ENCODE assay signal across 8 cellular contexts in the genomic region with DNA sequence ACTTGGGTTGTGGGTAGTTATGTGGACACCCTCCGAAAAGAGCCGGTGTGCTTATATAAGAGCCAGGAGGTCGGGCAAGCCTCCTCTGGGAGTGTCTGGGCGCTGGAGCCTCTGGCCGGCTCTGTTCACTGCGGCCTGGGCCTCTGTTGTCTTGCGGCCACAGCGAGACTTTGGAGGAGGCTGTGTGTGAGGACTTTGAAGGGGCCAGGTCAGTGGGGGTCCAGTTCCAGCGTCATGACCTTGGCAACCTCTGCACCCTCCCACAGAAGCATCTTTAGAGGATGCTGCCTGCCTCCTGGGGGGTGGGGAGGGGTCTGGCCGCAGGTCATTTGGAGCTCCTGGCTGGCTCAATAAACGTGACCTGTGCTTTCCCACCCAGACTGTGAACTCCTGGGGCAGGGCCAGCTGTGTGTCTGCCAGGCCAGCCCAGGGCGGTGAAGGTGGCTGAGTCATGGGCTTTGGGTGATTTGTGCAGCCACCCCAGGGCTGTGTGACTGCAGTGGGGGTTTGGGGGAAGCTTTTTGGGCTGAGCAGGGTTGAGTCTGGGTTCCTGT. TPM values are rescaled to one million over a fixed set of nuclear protein-coding genes. Genes with fewer than 3 reads are reported as not detected.
DNase-seq lines count a peak whose midpoint lies in the region; ATAC-seq and TF ChIP-seq lines count a peak whose summit lies in the region.

No MANE protein-coding gene starts in this region.

- POLR2A ChIA-PET in activated CD8-positive, alpha-beta T cell treated with anti-CD3 and anti-CD28 coated beads, Interleukin-2, amount 10 ng/mL, durations not matched to agents 7 days and 5 days (lab: Charles Lee): interaction anchor here (0.6 to 2.1 kb wide), 4 partner anchors 15 to 356 kb away, joined by 3 to 7 read pairs (median 4); partner anchors contain the start of genes ARFRP1, OPRL1, PRPF6 and RGS19

- no peak for DNase-seq in activated T-cell treated with anti-CD3 and anti-CD28 coated beads, Interleukin-2, amount 50 U/mL, for 4 hours
- no peak for DNase-seq in activated T-cell treated with anti-CD3 and anti-CD28 coated beads, Interleukin-2, amount 50 U/mL, for 1 hour
- no peak for DNase-seq in activated CD8-positive, alpha-beta T cell treated with anti-CD3 and anti-CD28 coated beads, Interleukin-2, amount 10 ng/mL, durations not matched to agents 7 days and 5 days
- DNase-seq in immature natural killer cell: no peak
- DNase-seq in tibial artery: peak in 1 of 2 donors; percentile 80
- no peak for DNase-seq in NCI-H2196 (lab: John Stamatoyannopoulos, UW; ENCODE audit: unreplicated experiment)
- no peak for DNase-seq in KG1 (lab: John Stamatoyannopoulos, UW)

- peak overlapping the region; percentile 86 for H3K27ac Mint-ChIP-seq in activated CD8-positive, alpha-beta T cell treated with anti-CD3 and anti-CD28 coated beads, Interleukin-2, amount 10 ng/mL, durations not matched to agents 7 days and 5 days
- peak overlapping the region in 3 of 6 donors; percentile 62 to 84 (median 84) for H3K27ac Mint-ChIP-seq in immature natural killer cell

- peak overlapping the region; percentile 85 for H3K4me3 Mint-ChIP-seq in activated T-cell treated with anti-CD3 and anti-CD28 coated beads, Interleukin-2, amount 50 U/mL, for 4 hours
- peak overlapping the region; percentile 85 for H3K4me3 Mint-ChIP-seq in activated CD8-positive, alpha-beta T cell treated with anti-CD3 and anti-CD28 coated beads, Interleukin-2, amount 10 ng/mL, durations not matched to agents 7 days and 5 days
- H3K4me3 Mint-ChIP-seq in immature natural killer cell: peak overlapping the region; percentile 76 to 80 (median 79)

- H3K9me3 Mint-ChIP-seq in activated T-cell treated with anti-CD3 and anti-CD28 coated beads, Interleukin-2, amount 50 U/mL, for 4 hours: no peaks in the 10 kb centered on the region
- no peaks in the 10 kb centered on the region for H3K9me3 Mint-ChIP-seq in activated CD8-positive, alpha-beta T cell treated with anti-CD3 and anti-CD28 coated beads, Interleukin-2, amount 10 ng/mL, durations not matched to agents 7 days and 5 days (ENCODE audit: insufficient read depth)
- no peaks in the 10 kb centered on the region for H3K9me3 Mint-ChIP-seq in immature natural killer cell

- H3K36me3 Mint-ChIP-seq in activated T-cell treated with anti-CD3 and anti-CD28 coated beads, Interleukin-2, amount 50 U/mL, for 4 hours (ENCODE audit: insufficient read depth): no peaks in the 10 kb centered on the region
- no peaks in the 10 kb centered on the region for H3K36me3 Mint-ChIP-seq in activated CD8-positive, alpha-beta T cell treated with anti-CD3 and anti-CD28 coated beads, Interleukin-2, amount 10 ng/mL, durations not matched to agents 7 days and 5 days (ENCODE audit: low read depth)
- H3K36me3 Mint-ChIP-seq in immature natural killer cell: no peaks in the 10 kb centered on the region

- H3K27ac ChIP-seq in tibial artery: peak overlapping the region; percentile 87 to 89

- H3K4me1 ChIP-seq in tibial artery: peaks cover 0 to 32% (median 23%) of the 10 kb centered on the region in 4 donors

- peaks cover 42% of the 10 kb centered on the region for H3K4me1 Mint-ChIP-seq in activated T-cell treated with anti-CD3 and anti-CD28 coated beads, Interleukin-2, amount 50 U/mL, for 4 hours (ENCODE audit: low read depth)
- H3K4me1 Mint-ChIP-seq in activated CD8-positive, alpha-beta T cell treated with anti-CD3 and anti-CD28 coated beads, Interleukin-2, amount 10 ng/mL, durations not matched to agents 7 days and 5 days (ENCODE audit: low read depth): peaks cover 61% of the 10 kb centered on the region
- H3K4me1 Mint-ChIP-seq in immature natural killer cell: peaks cover 31 to 53% of the 10 kb centered on the region in 2 donors

- H3K27me3 Mint-ChIP-seq in activated T-cell treated with anti-CD3 and anti-CD28 coated beads, Interleukin-2, amount 50 U/mL, for 4 hours (ENCODE audit: low read depth): no peaks in the 10 kb centered on the region
- H3K27me3 Mint-ChIP-seq in activated CD8-positive, alpha-beta T cell treated with anti-CD3 and anti-CD28 coated beads, Interleukin-2, amount 10 ng/mL, durations not matched to agents 7 days and 5 days (ENCODE audit: low read depth): no peaks in the 10 kb centered on the region
- H3K27me3 Mint-ChIP-seq in immature natural killer cell (ENCODE audit: low read depth in 3 of 3): peaks cover 0 to 5% (median 2%) of the 10 kb centered on the region in 3 donors

- CTCF ChIA-PET in activated CD8-positive, alpha-beta T cell treated with anti-CD3 and anti-CD28 coated beads, Interleukin-2, amount 10 ng/mL, durations not matched to agents 7 days and 5 days (lab: Charles Lee): interaction anchor here (1.0 to 1.8 kb wide), 3 partner anchors 20 to 84 kb away, joined by 3 to 7 read pairs (median 5); partner anchors contain the start of genes LKAAEAR1, PRPF6 and SAMD10

- no peaks in the 10 kb centered on the region for H3K9me3 ChIP-seq in tibial artery

- intact Hi-C loops in tibial artery (cut with DNase I; ENCODE audit: low total_unique reads): no loop called here

- H3K36me3 ChIP-seq in tibial artery: peaks cover 0 to 7% (median 0%) of the 10 kb centered on the region in 3 donors

- peak overlapping the region; percentile 87 to 90 for H3K4me3 ChIP-seq in tibial artery

- TF ChIP-seq CTCF in tibial artery (IDR thresholded peaks at IDR 0.05): no peak

- no peak for ATAC-seq in activated T-cell treated with anti-CD3 and anti-CD28 coated beads, Interleukin-2, amount 50 U/mL, for 4 hours
- no peak for ATAC-seq in activated CD8-positive, alpha-beta T cell treated with anti-CD3 and anti-CD28 coated beads, Interleukin-2, amount 10 ng/mL, durations not matched to agents 7 days and 5 days
- no peak for ATAC-seq in HG03196 (IDR thresholded peaks at IDR 0.05; ENCODE audit: unreplicated experiment)

- H3K27me3 ChIP-seq in tibial artery: no peaks in the 10 kb centered on the region

RNA-seq across cellular contexts. Expression of gene TCEA2, which starts 1.2 kb away (rescaled TPM):
- 10 to 100 TPM; 10.5 to 17.3 (median 11.5) TPM for total RNA-seq in activated T-cell treated with anti-CD3 and anti-CD28 coated beads, Interleukin-2, amount 50 U/mL, for 4 hours
- total RNA-seq in activated CD8-positive, alpha-beta T cell treated with anti-CD3 and anti-CD28 coated beads, Interleukin-2, amount 10 ng/mL, durations not matched to agents 7 days and 5 days: 10 to 100 TPM; 49.6 to 55.3 TPM
- 10 to 100 TPM; 18.9 to 26.6 (median 24.1) TPM for polyA plus RNA-seq in immature natural killer cell

RNA-seq across cellular contexts. Expression of gene SOX18, which starts 14.8 kb away (rescaled TPM):
- under 1 TPM; 0.13 to 0.24 (median 0.24) TPM for total RNA-seq in activated T-cell treated with anti-CD3 and anti-CD28 coated beads, Interleukin-2, amount 50 U/mL, for 4 hours
- under 1 TPM; 0.13 to 0.21 TPM for total RNA-seq in activated CD8-positive, alpha-beta T cell treated with anti-CD3 and anti-CD28 coated beads, Interleukin-2, amount 10 ng/mL, durations not matched to agents 7 days and 5 days
- not detected for polyA plus RNA-seq in immature natural killer cell

RNA-seq across cellular contexts. Expression of gene RGS19, which starts 15.1 kb away (rescaled TPM):
- 10 to 100 TPM; 41.7 to 49.0 (median 47.0) TPM for total RNA-seq in activated T-cell treated with anti-CD3 and anti-CD28 coated beads, Interleukin-2, amount 50 U/mL, for 4 hours
- total RNA-seq in activated CD8-positive, alpha-beta T cell treated with anti-CD3 and anti-CD28 coated beads, Interleukin-2, amount 10 ng/mL, durations not matched to agents 7 days and 5 days: 100 to 1,000 TPM; 130 to 135 TPM
- 100 to 1,000 TPM; 124 to 171 (median 132) TPM for polyA plus RNA-seq in immature natural killer cell

RNA-seq across cellular contexts. Expression of gene OPRL1, which starts 15.7 kb away (rescaled TPM):
- under 1 TPM in 2 of 3 donors, not detected in 1; 0.05 to 0.11 TPM for total RNA-seq in activated T-cell treated with anti-CD3 and anti-CD28 coated beads, Interleukin-2, amount 50 U/mL, for 4 hours
- total RNA-seq in activated CD8-positive, alpha-beta T cell treated with anti-CD3 and anti-CD28 coated beads, Interleukin-2, amount 10 ng/mL, durations not matched to agents 7 days and 5 days: 1 to 10 TPM; 1.5 to 2.0 TPM
- 1 to 10 TPM in 1 of 3 donors, under 1 TPM in 2; 0.48 to 1.3 (median 0.73) TPM for polyA plus RNA-seq in immature natural killer cell

RNA-seq across cellular contexts. Expression of gene LKAAEAR1, which starts 20.0 kb away (rescaled TPM):
- under 1 TPM; 0.30 to 0.47 (median 0.38) TPM for total RNA-seq in activated T-cell treated with anti-CD3 and anti-CD28 coated beads, Interleukin-2, amount 50 U/mL, for 4 hours
- under 1 TPM; 0.34 to 0.61 TPM for total RNA-seq in activated CD8-positive, alpha-beta T cell treated with anti-CD3 and anti-CD28 coated beads, Interleukin-2, amount 10 ng/mL, durations not matched to agents 7 days and 5 days
- polyA plus RNA-seq in immature natural killer cell: not detected
